In the genomic region with DNA sequence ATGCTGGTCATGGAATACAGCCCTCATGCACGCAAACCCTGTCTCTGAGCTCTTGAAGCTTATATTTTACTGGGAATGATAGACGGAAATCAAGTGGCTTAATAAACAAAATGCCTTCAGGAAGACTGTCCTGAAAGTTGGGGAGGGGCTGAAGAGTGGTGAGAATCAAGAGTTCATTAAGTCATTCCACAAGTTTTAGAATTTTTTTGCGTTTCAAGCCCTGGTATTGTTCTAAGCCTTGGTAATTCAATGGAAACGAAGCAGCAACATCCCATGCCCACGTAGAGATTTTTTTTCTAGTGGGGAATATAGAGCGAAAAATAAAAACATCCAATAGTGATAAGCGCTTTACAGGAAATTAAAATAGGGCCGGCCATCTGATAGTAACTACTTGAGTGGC, we compare ENCODE assay signal across 8 cellular contexts. TPM values are rescaled to one million over a fixed set of nuclear protein-coding genes. Genes with fewer than 3 reads are reported as not detected.
DNase-seq lines count a peak whose midpoint lies in the region; ATAC-seq and TF ChIP-seq lines count a peak whose summit lies in the region.

No MANE protein-coding gene starts in this region.

- CTCF ChIA-PET in WTC11 (lab: Charles Lee), result interaction anchor here (1.7 kb wide), 1 partner anchor 51 kb away, joined by 8 read pairs; no protein-coding TSS in a partner anchor

- H3K9me3 ChIP-seq in GM23248 (ENCODE audit: low read depth), result no peaks in the 10 kb centered on the region

- H3K27me3 ChIP-seq in GM23248 (replicated peaks; ENCODE audit: insufficient read depth), result no peaks in the 10 kb centered on the region

- H3K4me2 ChIP-seq in GM23248 (ENCODE audit: unreplicated experiment), result peak overlapping the region; percentile 98

- WGBS in GM23248 (ENCODE audit: low coverage in 1 of 2, low lambda C conversion rate in 2 of 2, missing lambda C conversion rate in 2 of 2), 2 experiments, result 16 to 18% methylated on average over 8 of the region's 8 CpGs

- no peaks in the 10 kb centered on the region for H3K36me3 ChIP-seq in GM23248 (ENCODE audit: low read depth)

- H3K27ac ChIP-seq in GM23248, result peak overlapping the region; percentile 96
- peak overlapping the region; percentile 41 to 98 (median 92) for H3K27ac ChIP-seq in skin epidermis

- peak overlapping the region; percentile 100 for H3K4me3 ChIP-seq in GM23248
- H3K4me3 ChIP-seq in skin epidermis, result peak overlapping the region; percentile 61 to 79 (median 70)

- H3K9ac ChIP-seq in GM23248, result peak overlapping the region; percentile 97

- ATAC-seq in WTC11 (no peak), GM18520 (IDR thresholded peaks at IDR 0.05; ENCODE audit: unreplicated experiment) (no peak), GM21737 (IDR thresholded peaks at IDR 0.05; ENCODE audit: unreplicated experiment) (no peak)

- H4K20me1 ChIP-seq in GM23248 (ENCODE audit: insufficient read depth), result no peaks in the 10 kb centered on the region

- POLR2A ChIA-PET in WTC11 (lab: Charles Lee), result interaction anchor here (1.1 to 4.7 kb wide), 6 partner anchors 23 to 126 kb away, joined by 3 to 31 read pairs (median 14); a partner anchor contains a TSS

- peaks cover 57% of the 10 kb centered on the region for H3K79me2 ChIP-seq in GM23248 (ENCODE audit: insufficient read depth)

- H3F3A ChIP-seq in GM23248 (ENCODE audit: insufficient read depth), result peaks cover 20% of the 10 kb centered on the region

- H3K4me1 Mint-ChIP-seq in WTC11 (peaks cover 17% of the 10 kb centered on the region), glutamatergic neuron (ENCODE audit: low read depth, unreplicated experiment) (peaks cover 12% of the 10 kb centered on the region)

- no peaks in the 10 kb centered on the region for H3K9me2 ChIP-seq in GM23248 (ENCODE audit: insufficient read depth)

- H3K4me3 Mint-ChIP-seq in WTC11, result peak overlapping the region; percentile 97
- H3K4me3 Mint-ChIP-seq in glutamatergic neuron (ENCODE audit: unreplicated experiment), result peak overlapping the region; percentile 98

- H3K27ac Mint-ChIP-seq in WTC11 (peak overlapping the region; percentile 99), glutamatergic neuron (ENCODE audit: unreplicated experiment) (peak overlapping the region; percentile 96)

- H3K36me3 Mint-ChIP-seq in WTC11 (peaks cover 20% of the 10 kb centered on the region), glutamatergic neuron (ENCODE audit: unreplicated experiment) (no peaks in the 10 kb centered on the region)

- DNase-seq in GM23248 (no peak), WTC11 (ENCODE audit: low spot score) (no peak), glutamatergic neuron (no peak), NCI-H2227 (lab: John Stamatoyannopoulos, UW; ENCODE audit: unreplicated experiment) (no peak), NCI-H524 treated with DMSO at 0.1 percent for 48 hours (lab: John Stamatoyannopoulos, UW) (no peak)

- no peaks in the 10 kb centered on the region for H3K27me3 Mint-ChIP-seq in WTC11 (ENCODE audit: low read depth)
- peaks cover 15% of the 10 kb centered on the region for H3K27me3 Mint-ChIP-seq in glutamatergic neuron (ENCODE audit: unreplicated experiment)

- H3K9me3 Mint-ChIP-seq in WTC11 (0 out of 2 replicates have a peak, but pooled peaks cover 8% of the 10 kb centered on the region), glutamatergic neuron (ENCODE audit: unreplicated experiment) (peaks cover 34% of the 10 kb centered on the region)

- no peak for TF ChIP-seq CTCF in WTC11 (IDR thresholded peaks at IDR 0.05)
- TF ChIP-seq CTCF in glutamatergic neuron (IDR thresholded peaks at IDR 0.05; ENCODE audit: partially characterized antibody, unreplicated experiment), result no peak

- peaks cover 8% of the 10 kb centered on the region; the same call in 1 of the 2 replicates for H3K4me1 ChIP-seq in GM23248 (ENCODE audit: insufficient read depth)

- H2AFZ ChIP-seq in GM23248, result peak overlapping the region; percentile 100

- in situ Hi-C loops in GM23248 (cut with MboI), result no loop called here

TF ChIP-seq in WTC11, 78 proteins besides CTCF, POLR2A, EP300 and RAD21:
- TF ChIP-seq GRHL2 (CRISPR knock-in tag; IDR thresholded peaks at IDR 0.05; ENCODE audit: insufficient replicate concordance, severe bottlenecking) (no peak), RORB (CRISPR knock-in tag; IDR thresholded peaks at IDR 0.05) (no peak), ELF4 (CRISPR knock-in tag; IDR thresholded peaks at IDR 0.05; ENCODE audit: low read depth) (no peak)
- TF ChIP-seq, protein P1, sequence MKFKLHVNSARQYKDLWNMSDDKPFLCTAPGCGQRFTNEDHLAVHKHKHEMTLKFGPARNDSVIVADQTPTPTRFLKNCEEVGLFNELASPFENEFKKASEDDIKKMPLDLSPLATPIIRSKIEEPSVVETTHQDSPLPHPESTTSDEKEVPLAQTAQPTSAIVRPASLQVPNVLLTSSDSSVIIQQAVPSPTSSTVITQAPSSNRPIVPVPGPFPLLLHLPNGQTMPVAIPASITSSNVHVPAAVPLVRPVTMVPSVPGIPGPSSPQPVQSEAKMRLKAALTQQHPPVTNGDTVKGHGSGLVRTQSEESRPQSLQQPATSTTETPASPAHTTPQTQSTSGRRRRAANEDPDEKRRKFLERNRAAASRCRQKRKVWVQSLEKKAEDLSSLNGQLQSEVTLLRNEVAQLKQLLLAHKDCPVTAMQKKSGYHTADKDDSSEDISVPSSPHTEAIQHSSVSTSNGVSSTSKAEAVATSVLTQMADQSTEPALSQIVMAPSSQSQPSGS (CRISPR knock-in tag; IDR thresholded peaks at IDR 0.05; ENCODE audit: borderline replicate concordance, low read depth), result no peak
- TF ChIP-seq, protein P2, sequence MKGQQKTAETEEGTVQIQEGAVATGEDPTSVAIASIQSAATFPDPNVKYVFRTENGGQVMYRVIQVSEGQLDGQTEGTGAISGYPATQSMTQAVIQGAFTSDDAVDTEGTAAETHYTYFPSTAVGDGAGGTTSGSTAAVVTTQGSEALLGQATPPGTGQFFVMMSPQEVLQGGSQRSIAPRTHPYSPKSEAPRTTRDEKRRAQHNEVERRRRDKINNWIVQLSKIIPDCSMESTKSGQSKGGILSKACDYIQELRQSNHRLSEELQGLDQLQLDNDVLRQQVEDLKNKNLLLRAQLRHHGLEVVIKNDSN (CRISPR knock-in tag; IDR thresholded peaks at IDR 0.05), result no peak

RNA-seq across cellular contexts. Expression of a gene that starts 0.5 kb away (rescaled TPM):
- 13.4 and 33.0 TPM in 2 replicates for total RNA-seq in GM23248 (2014; rRNA removed; shearing (Covaris generic))
- polyA plus RNA-seq in GM23248 (2016; fragmentation: Nextera tagmentation; extraction: Ambion mirVana), result 14.8 and 16.0 TPM in 2 replicates
- 229 to 246 TPM (median 229 TPM) in 3 replicates for total RNA-seq in WTC11 (2021)
- 74.6 TPM for total RNA-seq in glutamatergic neuron (ENCODE audit: unreplicated experiment)

RNA-seq across cellular contexts. Expression of a gene that starts 1.8 kb away (rescaled TPM):
- total RNA-seq in GM23248 (2014; rRNA removed; shearing (Covaris generic)), result 2.0 and 7.0 TPM in 2 replicates
- 5.4 and 6.0 TPM in 2 replicates for polyA plus RNA-seq in GM23248 (2016; fragmentation: Nextera tagmentation; extraction: Ambion mirVana)
- total RNA-seq in WTC11 (2021) (36.1 to 42.5 TPM (median 40.4 TPM) in 3 replicates), glutamatergic neuron (ENCODE audit: unreplicated experiment) (85.3 TPM)

RNA-seq across cellular contexts. Expression of a gene that starts 38.8 kb away (rescaled TPM):
- total RNA-seq in GM23248 (2014; rRNA removed; shearing (Covaris generic)), result 4.8 and 13.8 TPM in 2 replicates
- 29.7 and 30.3 TPM in 2 replicates for polyA plus RNA-seq in GM23248 (2016; fragmentation: Nextera tagmentation; extraction: Ambion mirVana)
- 32.7 to 36.8 TPM (median 34.6 TPM) in 3 replicates for total RNA-seq in WTC11 (2021)
- 29.5 TPM for total RNA-seq in glutamatergic neuron (ENCODE audit: unreplicated experiment)

RNA-seq across cellular contexts. Expression of a gene that starts 39.2 kb away (rescaled TPM):
- total RNA-seq in GM23248 (2014; rRNA removed; shearing (Covaris generic)), result 9.4 and 18.4 TPM in 2 replicates
- 22.9 and 24.1 TPM in 2 replicates for polyA plus RNA-seq in GM23248 (2016; fragmentation: Nextera tagmentation; extraction: Ambion mirVana)
- 180 to 215 TPM (median 183 TPM) in 3 replicates for total RNA-seq in WTC11 (2021)
- 17.3 TPM for total RNA-seq in glutamatergic neuron (ENCODE audit: unreplicated experiment)

RNA-seq across cellular contexts. Expression of a gene that starts 45.6 kb away (rescaled TPM):
- 0.65 and 2.0 TPM in 2 replicates for total RNA-seq in GM23248 (2014; rRNA removed; shearing (Covaris generic))
- polyA plus RNA-seq in GM23248 (2016; fragmentation: Nextera tagmentation; extraction: Ambion mirVana), result 1.2 and 2.0 TPM in 2 replicates
- total RNA-seq in WTC11 (2021) (4.5 to 7.6 TPM (median 5.4 TPM) in 3 replicates), glutamatergic neuron (ENCODE audit: unreplicated experiment) (4.0 TPM)
